Comparison of ENCODE assay signal across 8 cellular contexts in genomic region chr16:79769320-79770243, GRCh38.
DNase-seq lines count a peak whose midpoint lies in the region; ATAC-seq and TF ChIP-seq lines count a peak whose summit lies in the region.

No MANE protein-coding gene starts in this region.

- no peaks in the 10 kb centered on the region for H3K9me3 ChIP-seq in iPS-18c (ENCODE audit: control insufficient read depth, insufficient read depth, low read length)

- H3K4me3 Mint-ChIP-seq in stimulated activated effector memory CD8-positive, alpha-beta T cell treated with anti-CD3 and anti-CD28 coated beads, Interleukin-12 subunit alpha, Interleukin-12 subunit beta, amount 100 ng/mL, for 72 hours: peak overlapping the region; percentile 78

- no peak for TF ChIP-seq CTCF in HFF-Myc (IDR thresholded peaks at IDR 0.05; ENCODE audit: low read depth, low read length, missing control alignments)

- DNase-seq in HFF-Myc (ENCODE audit: extremely low read depth, low read depth) (no peak), NCI-H748 treated with DMSO at 0.1 percent for 48 hours (lab: John Stamatoyannopoulos, UW) (no peak), DMS 273 (lab: John Stamatoyannopoulos, UW; ENCODE audit: unreplicated experiment) (no peak)
- no peak for DNase-seq in activated naive CD4-positive, alpha-beta T cell treated with anti-CD3 and anti-CD28 coated beads, Interleukin-2, amount 50 U/mL, for 72 hours (ENCODE audit: low spot score in 2 of 2)
- DNase-seq in stimulated activated effector memory CD8-positive, alpha-beta T cell treated with anti-CD3 and anti-CD28 coated beads, Interleukin-12 subunit alpha, Interleukin-12 subunit beta, amount 100 ng/mL, for 72 hours (ENCODE audit: low spot score in 2 of 2): no peak
- DNase-seq in activated CD8-positive, alpha-beta memory T cell treated with anti-CD3 and anti-CD28 coated beads, Interleukin-2, amount 50 U/mL, for 48 hours: no peak

- H3K27ac Mint-ChIP-seq in activated naive CD4-positive, alpha-beta T cell treated with anti-CD3 and anti-CD28 coated beads, Interleukin-2, amount 50 U/mL, for 72 hours: peak overlapping the region; percentile 26 to 91
- H3K27ac Mint-ChIP-seq in stimulated activated effector memory CD8-positive, alpha-beta T cell treated with anti-CD3 and anti-CD28 coated beads, Interleukin-12 subunit alpha, Interleukin-12 subunit beta, amount 100 ng/mL, for 72 hours: peak overlapping the region; percentile 67

- no peak for ATAC-seq in activated naive CD4-positive, alpha-beta T cell treated with anti-CD3 and anti-CD28 coated beads, Interleukin-2, amount 50 U/mL, for 72 hours
- no peak for ATAC-seq in stimulated activated effector memory CD8-positive, alpha-beta T cell treated with anti-CD3 and anti-CD28 coated beads, Interleukin-12 subunit alpha, Interleukin-12 subunit beta, amount 100 ng/mL, for 72 hours
- ATAC-seq in HG02870 (IDR thresholded peaks at IDR 0.05; ENCODE audit: unreplicated experiment): no peak

- H3K4me3 ChIP-seq in HFF-Myc (replicated peaks; ENCODE audit: low read depth, low read length) (peak overlapping the region; percentile 37), iPS-18c (ENCODE audit: insufficient read depth, low read depth, low read length) (peak overlapping the region; percentile 40)

- peaks cover 16% of the 10 kb centered on the region for H3K4me1 Mint-ChIP-seq in stimulated activated effector memory CD8-positive, alpha-beta T cell treated with anti-CD3 and anti-CD28 coated beads, Interleukin-12 subunit alpha, Interleukin-12 subunit beta, amount 100 ng/mL, for 72 hours

- H3K9me3 Mint-ChIP-seq in activated naive CD4-positive, alpha-beta T cell treated with anti-CD3 and anti-CD28 coated beads, Interleukin-2, amount 50 U/mL, for 72 hours: no peaks in the 10 kb centered on the region
- H3K9me3 Mint-ChIP-seq in stimulated activated effector memory CD8-positive, alpha-beta T cell treated with anti-CD3 and anti-CD28 coated beads, Interleukin-12 subunit alpha, Interleukin-12 subunit beta, amount 100 ng/mL, for 72 hours: no peaks in the 10 kb centered on the region

- no peaks in the 10 kb centered on the region for H3K36me3 Mint-ChIP-seq in activated naive CD4-positive, alpha-beta T cell treated with anti-CD3 and anti-CD28 coated beads, Interleukin-2, amount 50 U/mL, for 72 hours
- no peaks in the 10 kb centered on the region for H3K36me3 Mint-ChIP-seq in stimulated activated effector memory CD8-positive, alpha-beta T cell treated with anti-CD3 and anti-CD28 coated beads, Interleukin-12 subunit alpha, Interleukin-12 subunit beta, amount 100 ng/mL, for 72 hours
